In the genomic region with DNA sequence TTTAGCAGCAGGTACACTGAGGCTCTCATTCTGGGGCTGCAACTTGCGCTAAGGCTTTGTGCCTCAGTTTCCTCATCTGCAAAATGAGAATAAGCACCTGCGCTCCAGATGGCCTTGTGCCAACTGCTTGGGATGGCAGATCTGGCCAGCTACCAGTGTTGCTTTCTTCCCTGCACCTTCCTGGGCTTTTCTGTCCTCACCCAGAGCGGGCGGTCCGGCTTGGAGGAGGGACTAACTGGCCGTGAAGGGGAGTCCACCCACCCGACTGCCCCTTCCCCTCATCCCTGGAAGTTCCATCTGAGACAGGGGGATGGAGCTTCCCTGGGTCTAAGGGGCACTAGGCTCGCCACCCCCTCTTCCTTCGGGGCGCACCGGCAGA, we compare ENCODE assay signal across 1 cellular context.
TF ChIP-seq lines count a peak whose summit lies in the region.

No MANE protein-coding gene starts in this region.

TF ChIP-seq in endothelial cell of umbilical vein, 7 proteins besides CTCF, POLR2A, EP300 and RAD21:
- TF ChIP-seq GATA2 (IDR thresholded peaks at IDR 0.05; ENCODE audit: insufficient read depth, insufficient read length, low read depth, low read length) (no peak), MYC (IDR thresholded peaks at IDR 0.05; ENCODE audit: low read depth, low read length) (no peak), POLR2AphosphoS5 (IDR thresholded peaks at IDR 0.05; ENCODE audit: insufficient read depth, low read depth, low read length) (no peak), EZH2 (IDR thresholded peaks at IDR 0.05; ENCODE audit: borderline replicate concordance, low read depth, low read length, severe bottlenecking) (no peak), JUN (IDR thresholded peaks at IDR 0.05; ENCODE audit: borderline replicate concordance, insufficient read depth, insufficient read length, low read depth) (no peak), FOS (IDR thresholded peaks at IDR 0.05; ENCODE audit: borderline replicate concordance, insufficient read depth, low read length) (no peak)
- TF ChIP-seq, protein P1, sequence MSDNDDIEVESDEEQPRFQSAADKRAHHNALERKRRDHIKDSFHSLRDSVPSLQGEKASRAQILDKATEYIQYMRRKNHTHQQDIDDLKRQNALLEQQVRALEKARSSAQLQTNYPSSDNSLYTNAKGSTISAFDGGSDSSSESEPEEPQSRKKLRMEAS (IDR thresholded peaks at IDR 0.05; ENCODE audit: insufficient read depth, insufficient read length), result no peak
